Comparison of ENCODE assay signal across 8 cellular contexts in genomic region chr17:8220783-8221662, GRCh38. TPM values are rescaled to one million over a fixed set of nuclear protein-coding genes. Genes with fewer than 3 reads are reported as not detected.
DNase-seq lines count a peak whose midpoint lies in the region; ATAC-seq, FAIRE-seq and TF ChIP-seq lines count a peak whose summit lies in the region.

No MANE protein-coding gene starts in this region.

- intact Hi-C loops in activated B cell treated with CpG ODN at 0.5 μM for 24 hours (cut with micrococcal nuclease) = loop anchor here (10.0 kb wide), 2 partner anchors 366 to 536 kb away; partner anchors contain the start of genes CYB5D1, NAA38, TMEM88 and TP53

- H3K27me3 ChIP-seq in bronchial epithelial cell (ENCODE audit: control insufficient read depth, insufficient read depth, low read length) (no peaks in the 10 kb centered on the region), skeletal muscle tissue (ENCODE audit: control insufficient read depth in 3 of 3, insufficient read depth in 3 of 3, low read length in 3 of 3) (no peaks in the 10 kb centered on the region)

- ATAC-seq in activated B cell treated with CpG ODN at 0.5 μM for 24 hours (ENCODE audit: low read depth) (peak; percentile 13), GM21515 (IDR thresholded peaks at IDR 0.05; ENCODE audit: unreplicated experiment) (no peak)

- H3K4me3 Mint-ChIP-seq in activated B cell treated with CpG ODN at 0.5 μM for 24 hours (peak overlapping the region; percentile 97), immature natural killer cell (peak overlapping the region; percentile 92 to 98 (median 95))

- H3K9me3 ChIP-seq in skeletal muscle tissue (ENCODE audit: control insufficient read depth in 3 of 3, low read length in 3 of 3) = no peaks in the 10 kb centered on the region

- H3K36me3 ChIP-seq in bronchial epithelial cell (ENCODE audit: control insufficient read depth, insufficient read depth, low read length) = no peaks in the 10 kb centered on the region
- H3K36me3 ChIP-seq in skeletal muscle tissue (ENCODE audit: control insufficient read depth in 3 of 3, insufficient read depth in 3 of 3, low read length in 3 of 3) = no peaks in the 10 kb centered on the region

- H3K27ac Mint-ChIP-seq in activated B cell treated with CpG ODN at 0.5 μM for 24 hours = peak overlapping the region; percentile 97
- H3K27ac Mint-ChIP-seq in immature natural killer cell = peak overlapping the region; percentile 95 to 99 (median 98)

- H3K4me1 Mint-ChIP-seq in activated B cell treated with CpG ODN at 0.5 μM for 24 hours (peaks cover 52% of the 10 kb centered on the region), immature natural killer cell (peaks cover 48 to 59% of the 10 kb centered on the region in 2 donors)

- H3K36me3 Mint-ChIP-seq in activated B cell treated with CpG ODN at 0.5 μM for 24 hours (ENCODE audit: low read depth) (peaks cover 28% of the 10 kb centered on the region), immature natural killer cell (peaks cover 0 to 7% (median 0%) of the 10 kb centered on the region in 3 donors)

- no peaks in the 10 kb centered on the region for H3K9me3 Mint-ChIP-seq in activated B cell treated with CpG ODN at 0.5 μM for 24 hours
- H3K9me3 Mint-ChIP-seq in immature natural killer cell = peaks cover 0 to 12% (median 2%) of the 10 kb centered on the region in 6 donors

- TF ChIP-seq CTCF in activated B cell treated with CpG ODN at 0.5 μM for 24 hours (IDR thresholded peaks at IDR 0.05) = no peak
- TF ChIP-seq CTCF in bronchial epithelial cell (IDR thresholded peaks at IDR 0.05; ENCODE audit: insufficient read depth, low read length, severe bottlenecking) = no peak

- peaks cover 16 to 25% (median 18%) of the 10 kb centered on the region in 3 donors for H3K4me1 ChIP-seq in skeletal muscle tissue (ENCODE audit: control insufficient read depth in 3 of 3, insufficient read depth in 3 of 3, low read length in 3 of 3)

- H3K4me3 ChIP-seq in bronchial epithelial cell (ENCODE audit: low read depth, low read length) (peak overlapping the region; percentile 64), skeletal muscle tissue (ENCODE audit: low read length in 3 of 3) (peak overlapping the region; percentile 95 to 98 (median 98))

- H3K27me3 Mint-ChIP-seq in activated B cell treated with CpG ODN at 0.5 μM for 24 hours (peaks cover 11% of the 10 kb centered on the region), immature natural killer cell (ENCODE audit: low read depth in 3 of 3) (peaks cover 29 to 42% (median 41%) of the 10 kb centered on the region in 3 donors)

- POLR2A ChIA-PET in HEK293T (lab: Yijun Ruan, JAX) (interaction anchor here (1.4 to 9.9 kb wide), 9 partner anchors 10 to 147 kb away, joined by 4 to 135 read pairs (median 22); partner anchors contain the start of genes ALOXE3, AURKB, BORCS6 and CTC1), activated B cell treated with CpG ODN at 0.5 μM for 24 hours (lab: Charles Lee) (interaction anchor here (0.6 to 11.8 kb wide), 35 partner anchors 10 to 1975 kb away, joined by 3 to 413 read pairs (median 7); partner anchors contain the start of genes AURKB, BORCS6, CTC1 and HES7)

- H3K27ac ChIP-seq in skeletal muscle tissue (ENCODE audit: low read depth, low read length) = peak overlapping the region; percentile 97

- DNase-seq in Ammon's horn (ENCODE audit: low spot score) (peak; percentile 92), HEK293T (ENCODE audit: extremely low spot score) (peak; percentile 72), NCI-H2227 treated with DMSO at 0.1 percent for 48 hours (lab: John Stamatoyannopoulos, UW) (peak; percentile 83), activated B cell treated with CpG ODN at 0.5 μM for 24 hours (peak; percentile 85), bronchial epithelial cell (ENCODE audit: low read depth) (peak; percentile 87), immature natural killer cell (peak; percentile 82 to 89 (median 84))

- CTCF ChIA-PET in HEK293T (lab: Yijun Ruan, JAX) (interaction anchor here (0.6 to 2.0 kb wide), 6 partner anchors 10 to 102 kb away, joined by 3 to 7 read pairs (median 3); partner anchors contain the start of genes ALOXE3 and AURKB), activated B cell treated with CpG ODN at 0.5 μM for 24 hours (lab: Charles Lee) (interaction anchor here (1.1 to 2.6 kb wide), 10 partner anchors 10 to 163 kb away, joined by 4 to 21 read pairs (median 4); partner anchors contain the start of genes ALOXE3, CTC1, KRABD2 and PFAS)

- FAIRE-seq in bronchial epithelial cell (lab: Jason Lieb, UNC) = no peak

- peak overlapping the region; percentile 90 to 98 (median 95) for H3K9ac ChIP-seq in skeletal muscle tissue (ENCODE audit: low read depth in 1 of 3, low read length in 3 of 3)

TF ChIP-seq in HEK293T, 16 proteins besides CTCF, POLR2A, EP300 and RAD21:
- TF ChIP-seq CTBP1 (IDR thresholded peaks at IDR 0.05; ENCODE audit: borderline replicate concordance) = peak; percentile 32; the same call in 1 of the 2 replicates
- peak; percentile 95 for TF ChIP-seq PKNOX1 (IDR thresholded peaks at IDR 0.05)
- TF ChIP-seq FOXA1 (IDR thresholded peaks at IDR 0.05) = no peak
- TF ChIP-seq TARDBP (IDR thresholded peaks at IDR 0.05) = peak; percentile 73; the same call in 1 of the 2 replicates
- TF ChIP-seq FOXM1 (IDR thresholded peaks at IDR 0.05; ENCODE audit: borderline replicate concordance) = peak; percentile 38; the same call in 1 of the 2 replicates
- TF ChIP-seq ZNF384 (IDR thresholded peaks at IDR 0.05) = peak; percentile 95
TF ChIP-seq in HEK293T: peak in this region for 5.

RNA-seq across cellular contexts. Expression of gene AURKB, which starts 10.6 kb away (rescaled TPM):
- total RNA-seq in activated B cell treated with CpG ODN at 0.5 μM for 24 hours (1.7 and 3.0 TPM in 2 replicates), bronchial epithelial cell (0.64 and 1.6 TPM in 2 replicates), skeletal muscle tissue (5.7 TPM)
- 1 to 10 TPM in 2 of 3 donors, under 1 TPM in 1; 0.60 to 3.1 (median 1.6) TPM for polyA plus RNA-seq in immature natural killer cell

RNA-seq across cellular contexts. Expression of gene CTC1, which starts 26.8 kb away (rescaled TPM):
- total RNA-seq in activated B cell treated with CpG ODN at 0.5 μM for 24 hours (121 and 136 TPM in 2 replicates), bronchial epithelial cell (2.9 and 5.6 TPM in 2 replicates), skeletal muscle tissue (3.7 TPM)
- 10 to 100 TPM in 2 of 3 donors, 1 to 10 TPM in 1; 9.7 to 30.7 (median 15.9) TPM for polyA plus RNA-seq in immature natural killer cell

RNA-seq across cellular contexts. Expression of gene PFAS, which starts 28.1 kb away (rescaled TPM):
- total RNA-seq in activated B cell treated with CpG ODN at 0.5 μM for 24 hours (121 and 126 TPM in 2 replicates), bronchial epithelial cell (5.8 and 9.5 TPM in 2 replicates), skeletal muscle tissue (16.7 TPM)
- 10 to 100 TPM in 2 of 3 donors, 1 to 10 TPM in 1; 5.4 to 18.2 (median 14.4) TPM for polyA plus RNA-seq in immature natural killer cell

RNA-seq across cellular contexts. Expression of gene BORCS6, which starts 31.0 kb away (rescaled TPM):
- total RNA-seq in activated B cell treated with CpG ODN at 0.5 μM for 24 hours (12.3 and 12.8 TPM in 2 replicates), bronchial epithelial cell (6.5 and 6.8 TPM in 2 replicates), skeletal muscle tissue (4.7 TPM)
- 10 to 100 TPM; 24.0 to 38.8 (median 27.5) TPM for polyA plus RNA-seq in immature natural killer cell

RNA-seq across cellular contexts. Expression of gene TMEM107, which starts 44.8 kb away (rescaled TPM):
- total RNA-seq in activated B cell treated with CpG ODN at 0.5 μM for 24 hours (17.3 and 20.9 TPM in 2 replicates), bronchial epithelial cell (20.2 and 24.2 TPM in 2 replicates), skeletal muscle tissue (25.1 TPM)
- polyA plus RNA-seq in immature natural killer cell = 10 to 100 TPM; 53.3 to 69.3 (median 64.0) TPM

Comparison
In these comparisons a context has a peak if more than half of its experiments do, and no peak if none do; other contexts are left out.
1. RNA of gene CTC1, which starts 26.8 kb away (total RNA-seq): 121 to 136 TPM in activated B cell treated with CpG ODN at 0.5 μM for 24 hours; 3.7 TPM in skeletal muscle tissue (single experiment) and 2.9 to 5.6 TPM in bronchial epithelial cell; every median in the first group is over 10 times any median in the second.
2. Peak in every context shown above with its lines, with median percentiles within 50 percentile points of each other: DNase-seq.